ENCODE assay signal across 12 cellular contexts in the genomic region with DNA sequence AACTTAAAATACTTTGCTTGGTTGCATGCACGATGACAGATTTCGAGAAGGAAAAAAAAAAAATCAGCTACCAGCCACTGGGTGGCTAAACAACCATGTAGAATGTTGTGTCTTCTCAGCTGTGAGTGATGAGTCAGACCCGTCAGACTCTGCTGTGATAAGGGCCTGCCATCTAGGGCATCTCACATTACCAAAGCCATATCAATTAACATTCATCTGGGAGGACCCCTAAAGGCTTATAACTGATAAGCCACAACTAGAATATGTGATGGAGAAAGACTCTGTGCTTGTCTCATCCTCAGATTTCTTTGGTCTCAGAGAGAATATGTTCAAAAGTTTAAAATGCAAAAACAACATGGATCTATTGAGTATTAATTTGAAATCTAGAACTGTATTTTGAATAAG.
A peak's percentile ranks its signal among the peaks of the same experiment; 100 is the strongest.
DNase-seq lines count a peak whose midpoint lies in the region; ATAC-seq and TF ChIP-seq lines count a peak whose summit lies in the region.
"Had no signal": no experiment of that assay in that cellular context is flagged by ENCODE, and none has a peak within 500 bp of the region (broad histone marks: within the 10 kb centered on the region; RNA-seq: fewer than 3 reads in every experiment).

No MANE protein-coding gene starts in this region.

- peak overlapping the region; percentile 3; the same call in 1 of the 2 replicates for H3K4me3 ChIP-seq in Karpas-422 (ENCODE audit: low read length)
- no peak overlapping the region for H3K4me3 ChIP-seq in SJSA1
- H3K4me3 ChIP-seq in mucosa of descending colon = no peak overlapping the region
- H3K4me3 ChIP-seq: gastrocnemius medialis, pancreas, SK-N-MC had no signal

- no peaks in the 10 kb centered on the region for H3K9me3 Mint-ChIP-seq in activated CD8-positive, alpha-beta T cell treated with anti-CD3 and anti-CD28 coated beads, Interleukin-2, amount 10 ng/mL, durations not matched to agents 7 days and 5 days (ENCODE audit: insufficient read depth)

- ATAC-seq in GM21515 (IDR thresholded peaks at IDR 0.05; ENCODE audit: unreplicated experiment) (no peak), mucosa of descending colon (no peak)
- no peak for ATAC-seq in activated CD8-positive, alpha-beta T cell treated with anti-CD3 and anti-CD28 coated beads, Interleukin-2, amount 10 ng/mL, durations not matched to agents 7 days and 5 days
- ATAC-seq: gastrocnemius medialis, pancreas had no signal

- H3K36me3 ChIP-seq in Karpas-422 (ENCODE audit: insufficient read depth, low read length) (no peaks in the 10 kb centered on the region), SJSA1 (no peaks in the 10 kb centered on the region), mucosa of descending colon (ENCODE audit: low read depth) (no peaks in the 10 kb centered on the region)
- H3K36me3 ChIP-seq: gastrocnemius medialis, pancreas had no signal

- POLR2A ChIA-PET in activated CD8-positive, alpha-beta T cell treated with anti-CD3 and anti-CD28 coated beads, Interleukin-2, amount 10 ng/mL, durations not matched to agents 7 days and 5 days (lab: Charles Lee) = no interaction called here

- H2AFZ ChIP-seq in Karpas-422 (ENCODE audit: low read length) = peak overlapping the region; percentile 45; the same call in 1 of the 2 replicates

- H3K4me1 Mint-ChIP-seq in activated CD8-positive, alpha-beta T cell treated with anti-CD3 and anti-CD28 coated beads, Interleukin-2, amount 10 ng/mL, durations not matched to agents 7 days and 5 days (ENCODE audit: low read depth) = no peaks in the 10 kb centered on the region

- intact Hi-C loops in mucosa of descending colon (cut with DNase I, micrococcal nuclease) = no loop called here

- H3K27me3 ChIP-seq in Karpas-422 (ENCODE audit: low read length) = no peaks in the 10 kb centered on the region
- H3K27me3 ChIP-seq in SJSA1 (replicated peaks) = no peaks in the 10 kb centered on the region
- H3K27me3 ChIP-seq: gastrocnemius medialis, pancreas had no signal

- H3K27ac Mint-ChIP-seq in activated CD8-positive, alpha-beta T cell treated with anti-CD3 and anti-CD28 coated beads, Interleukin-2, amount 10 ng/mL, durations not matched to agents 7 days and 5 days = no peak overlapping the region

- peak; percentile 65 for DNase-seq in DMS153 (lab: John Stamatoyannopoulos, UW)
- peak; percentile 92 for DNase-seq in Karpas-422
- DNase-seq in SJSA1 (ENCODE audit: low read depth in 1 of 2, low spot score in 2 of 2) = peak; percentile 49
- peak; percentile 34 for DNase-seq in inferior parietal cortex (ENCODE audit: extremely low spot score)
- no peak for DNase-seq in stimulated activated naive CD4-positive, alpha-beta T cell (lab: John Stamatoyannopoulos, UW)
- no peak for DNase-seq in activated CD8-positive, alpha-beta T cell treated with anti-CD3 and anti-CD28 coated beads, Interleukin-2, amount 10 ng/mL, durations not matched to agents 7 days and 5 days
- DNase-seq in mucosa of descending colon = no peak
- DNase-seq: activated naive CD4-positive, alpha-beta T cell; gastrocnemius medialis; pancreas had no signal

- CTCF ChIA-PET in activated CD8-positive, alpha-beta T cell treated with anti-CD3 and anti-CD28 coated beads, Interleukin-2, amount 10 ng/mL, durations not matched to agents 7 days and 5 days (lab: Charles Lee) = no interaction called here

- H3K9me3 ChIP-seq in Karpas-422 (ENCODE audit: low read length) (no peaks in the 10 kb centered on the region), SJSA1 (replicated peaks) (no peaks in the 10 kb centered on the region), mucosa of descending colon (no peaks in the 10 kb centered on the region)
- H3K9me3 ChIP-seq: gastrocnemius medialis, pancreas had no signal

- H3K79me2 ChIP-seq in Karpas-422 (ENCODE audit: low read length) = no peaks in the 10 kb centered on the region

- H3K27me3 Mint-ChIP-seq in activated CD8-positive, alpha-beta T cell treated with anti-CD3 and anti-CD28 coated beads, Interleukin-2, amount 10 ng/mL, durations not matched to agents 7 days and 5 days (ENCODE audit: low read depth) = no peaks in the 10 kb centered on the region

- H3K27ac ChIP-seq in Karpas-422 (ENCODE audit: low read length) = peak overlapping the region; percentile 37
- peak overlapping the region; percentile 68 for H3K27ac ChIP-seq in SJSA1
- H3K27ac ChIP-seq: gastrocnemius medialis, pancreas, SK-N-MC had no signal

- H3K4me3 Mint-ChIP-seq in activated CD8-positive, alpha-beta T cell treated with anti-CD3 and anti-CD28 coated beads, Interleukin-2, amount 10 ng/mL, durations not matched to agents 7 days and 5 days = no peak overlapping the region

- H4K20me1 ChIP-seq in Karpas-422 (ENCODE audit: insufficient read depth, low read depth, low read length) = no peaks in the 10 kb centered on the region

- H3K36me3 Mint-ChIP-seq in activated CD8-positive, alpha-beta T cell treated with anti-CD3 and anti-CD28 coated beads, Interleukin-2, amount 10 ng/mL, durations not matched to agents 7 days and 5 days (ENCODE audit: low read depth) = no peaks in the 10 kb centered on the region

- no peaks in the 10 kb centered on the region for H3K9me2 ChIP-seq in Karpas-422 (replicated peaks; ENCODE audit: insufficient read depth, low read length)

- H3K4me1 ChIP-seq in Karpas-422 (ENCODE audit: low read length) = peaks cover 52% of the 10 kb centered on the region
- H3K4me1 ChIP-seq in SJSA1 (replicated peaks) = peaks cover 15% of the 10 kb centered on the region
- no peaks in the 10 kb centered on the region for H3K4me1 ChIP-seq in mucosa of descending colon (ENCODE audit: low read depth)
- H3K4me1 ChIP-seq: gastrocnemius medialis, pancreas had no signal

- peak overlapping the region; percentile 52 for H3K4me2 ChIP-seq in Karpas-422 (ENCODE audit: low read depth, low read length, poor library complexity, severe bottlenecking)

- peak overlapping the region; percentile 6; the same call in 1 of the 2 replicates for H3K9ac ChIP-seq in Karpas-422 (ENCODE audit: low read length)

- TF ChIP-seq CTCF in mucosa of descending colon (IDR thresholded peaks at IDR 0.05) = no peak

Comparison
In these comparisons a context has a peak if more than half of its experiments do, and no peak if none do; other contexts are left out.
1. DNase-seq: peak in DMS153 (single experiment), Karpas-422 (single experiment), SJSA1 (2 of 2) and inferior parietal cortex (single experiment); none in stimulated activated naive CD4-positive, alpha-beta T cell (0 of 6), activated CD8-positive, alpha-beta T cell treated with anti-CD3 and anti-CD28 coated beads, Interleukin-2, amount 10 ng/mL, durations not matched to agents 7 days and 5 days (single experiment) and mucosa of descending colon (0 of 3).